1 cellular context compared by ENCODE assay signal in the genomic region with DNA sequence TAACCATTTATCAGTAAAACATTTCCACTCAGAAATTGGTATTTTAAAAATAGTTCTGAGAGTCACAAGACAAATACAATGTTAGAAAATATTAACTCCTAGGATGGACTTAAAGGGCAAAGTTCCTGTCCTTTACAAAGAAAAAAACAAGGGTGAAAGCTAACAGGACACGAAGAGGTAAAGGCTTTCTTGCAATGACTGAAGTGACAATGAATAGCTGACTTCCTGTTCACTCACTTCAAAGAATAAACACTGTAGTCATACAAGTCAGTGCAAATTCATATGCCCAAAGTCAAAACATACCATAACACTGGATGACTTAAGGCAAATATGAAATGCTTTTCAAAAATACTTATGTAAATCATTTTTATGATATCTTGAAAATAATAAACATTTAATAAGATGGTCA.
A peak's percentile ranks its signal among the peaks of the same experiment; 100 is the strongest.
TF ChIP-seq lines count a peak whose summit lies in the region.

No MANE protein-coding gene starts in this region.

TF ChIP-seq in HepG2, 621 proteins besides CTCF, POLR2A, EP300 and RAD21 (continued from another document and continues in another):
- TF ChIP-seq, protein P1, sequence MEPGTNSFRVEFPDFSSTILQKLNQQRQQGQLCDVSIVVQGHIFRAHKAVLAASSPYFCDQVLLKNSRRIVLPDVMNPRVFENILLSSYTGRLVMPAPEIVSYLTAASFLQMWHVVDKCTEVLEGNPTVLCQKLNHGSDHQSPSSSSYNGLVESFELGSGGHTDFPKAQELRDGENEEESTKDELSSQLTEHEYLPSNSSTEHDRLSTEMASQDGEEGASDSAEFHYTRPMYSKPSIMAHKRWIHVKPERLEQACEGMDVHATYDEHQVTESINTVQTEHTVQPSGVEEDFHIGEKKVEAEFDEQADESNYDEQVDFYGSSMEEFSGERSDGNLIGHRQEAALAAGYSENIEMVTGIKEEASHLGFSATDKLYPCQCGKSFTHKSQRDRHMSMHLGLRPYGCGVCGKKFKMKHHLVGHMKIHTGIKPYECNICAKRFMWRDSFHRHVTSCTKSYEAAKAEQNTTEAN (CRISPR knock-in tag; conservative IDR thresholded peaks at IDR 0.05): peak; percentile 65; the same call in 1 of the 2 replicates
- TF ChIP-seq, protein P2, sequence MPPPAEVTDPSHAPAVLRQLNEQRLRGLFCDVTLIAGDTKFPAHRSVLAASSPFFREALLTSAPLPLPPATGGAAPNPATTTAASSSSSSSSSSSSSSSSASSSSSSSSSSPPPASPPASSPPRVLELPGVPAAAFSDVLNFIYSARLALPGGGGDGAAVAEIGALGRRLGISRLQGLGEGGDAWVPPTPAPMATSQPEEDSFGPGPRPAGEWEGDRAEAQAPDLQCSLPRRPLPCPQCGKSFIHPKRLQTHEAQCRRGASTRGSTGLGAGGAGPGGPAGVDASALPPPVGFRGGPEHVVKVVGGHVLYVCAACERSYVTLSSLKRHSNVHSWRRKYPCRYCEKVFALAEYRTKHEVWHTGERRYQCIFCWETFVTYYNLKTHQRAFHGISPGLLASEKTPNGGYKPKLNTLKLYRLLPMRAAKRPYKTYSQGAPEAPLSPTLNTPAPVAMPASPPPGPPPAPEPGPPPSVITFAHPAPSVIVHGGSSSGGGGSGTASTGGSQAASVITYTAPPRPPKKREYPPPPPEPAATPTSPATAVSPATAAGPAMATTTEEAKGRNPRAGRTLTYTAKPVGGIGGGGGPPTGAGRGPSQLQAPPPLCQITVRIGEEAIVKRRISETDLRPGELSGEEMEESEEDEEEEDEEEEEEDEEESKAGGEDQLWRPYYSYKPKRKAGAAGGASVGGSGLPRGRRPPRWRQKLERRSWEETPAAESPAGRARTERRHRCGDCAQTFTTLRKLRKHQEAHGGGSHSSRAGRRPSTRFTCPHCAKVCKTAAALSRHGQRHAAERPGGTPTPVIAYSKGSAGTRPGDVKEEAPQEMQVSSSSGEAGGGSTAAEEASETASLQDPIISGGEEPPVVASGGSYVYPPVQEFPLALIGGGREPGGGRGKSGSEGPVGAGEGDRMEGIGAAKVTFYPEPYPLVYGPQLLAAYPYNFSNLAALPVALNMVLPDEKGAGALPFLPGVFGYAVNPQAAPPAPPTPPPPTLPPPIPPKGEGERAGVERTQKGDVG (CRISPR knock-in tag; IDR thresholded peaks at IDR 0.05; ENCODE audit: borderline replicate concordance): no peak
- TF ChIP-seq POLR2G (IDR thresholded peaks at IDR 0.05; ENCODE audit: low read depth, low read length) (no peak), PRMT3 (CRISPR knock-in tag; IDR thresholded peaks at IDR 0.05; ENCODE audit: borderline replicate concordance, low read depth) (no peak), POLR2AphosphoS5 (IDR thresholded peaks at IDR 0.05; ENCODE audit: low read depth, low read length) (no peak), DMAP1 (CRISPR knock-in tag; IDR thresholded peaks at IDR 0.05) (no peak), ZUFSP (CRISPR knock-in tag; IDR thresholded peaks at IDR 0.05; ENCODE audit: borderline replicate concordance) (no peak), NONO (IDR thresholded peaks at IDR 0.05) (no peak), NONO (CRISPR knock-in tag; conservative IDR thresholded peaks at IDR 0.05) (no peak), RCOR2 (CRISPR knock-in tag; IDR thresholded peaks at IDR 0.05) (peak; percentile 58; the same call in 1 of the 2 replicates), ZNF280B (CRISPR knock-in tag; IDR thresholded peaks at IDR 0.05; ENCODE audit: borderline replicate concordance) (no peak), ZNF160 (CRISPR knock-in tag; IDR thresholded peaks at IDR 0.05) (no peak), ZBTB38 (CRISPR knock-in tag; IDR thresholded peaks at IDR 0.05) (no peak), REL (CRISPR knock-in tag; conservative IDR thresholded peaks at IDR 0.05) (no peak), ZNF589 (CRISPR knock-in tag; conservative IDR thresholded peaks at IDR 0.05) (no peak), SMARCE1 (IDR thresholded peaks at IDR 0.05; ENCODE audit: borderline replicate concordance) (no peak), KAT8 (CRISPR knock-in tag; IDR thresholded peaks at IDR 0.05) (peak; percentile 87), KLF11 (CRISPR knock-in tag; IDR thresholded peaks at IDR 0.05) (no peak), CCAR2 (optimal IDR thresholded peaks at IDR 0.05; ENCODE audit: low read depth, low read length) (no peak), PCBP2 (optimal IDR thresholded peaks at IDR 0.05; ENCODE audit: low read depth, low read length, poor library complexity, severe bottlenecking) (no peak), HMG20B (CRISPR knock-in tag; conservative IDR thresholded peaks at IDR 0.05) (no peak), ZNF660 (CRISPR knock-in tag; IDR thresholded peaks at IDR 0.05; ENCODE audit: borderline replicate concordance, low read depth) (no peak), PTBP1 (IDR thresholded peaks at IDR 0.05; ENCODE audit: low read depth, low read length, poor library complexity, severe bottlenecking) (no peak), ZNF737 (CRISPR knock-in tag; IDR thresholded peaks at IDR 0.05; ENCODE audit: borderline replicate concordance) (no peak), ZNF776 (CRISPR knock-in tag; IDR thresholded peaks at IDR 0.05) (no peak), SYNCRIP (IDR thresholded peaks at IDR 0.05; ENCODE audit: insufficient read depth, low read depth, low read length) (no peak), MBD4 (IDR thresholded peaks at IDR 0.05; ENCODE audit: borderline replicate concordance, low read length) (no peak; the same call in 1 of the 2 replicates)
- TF ChIP-seq, protein P3, sequence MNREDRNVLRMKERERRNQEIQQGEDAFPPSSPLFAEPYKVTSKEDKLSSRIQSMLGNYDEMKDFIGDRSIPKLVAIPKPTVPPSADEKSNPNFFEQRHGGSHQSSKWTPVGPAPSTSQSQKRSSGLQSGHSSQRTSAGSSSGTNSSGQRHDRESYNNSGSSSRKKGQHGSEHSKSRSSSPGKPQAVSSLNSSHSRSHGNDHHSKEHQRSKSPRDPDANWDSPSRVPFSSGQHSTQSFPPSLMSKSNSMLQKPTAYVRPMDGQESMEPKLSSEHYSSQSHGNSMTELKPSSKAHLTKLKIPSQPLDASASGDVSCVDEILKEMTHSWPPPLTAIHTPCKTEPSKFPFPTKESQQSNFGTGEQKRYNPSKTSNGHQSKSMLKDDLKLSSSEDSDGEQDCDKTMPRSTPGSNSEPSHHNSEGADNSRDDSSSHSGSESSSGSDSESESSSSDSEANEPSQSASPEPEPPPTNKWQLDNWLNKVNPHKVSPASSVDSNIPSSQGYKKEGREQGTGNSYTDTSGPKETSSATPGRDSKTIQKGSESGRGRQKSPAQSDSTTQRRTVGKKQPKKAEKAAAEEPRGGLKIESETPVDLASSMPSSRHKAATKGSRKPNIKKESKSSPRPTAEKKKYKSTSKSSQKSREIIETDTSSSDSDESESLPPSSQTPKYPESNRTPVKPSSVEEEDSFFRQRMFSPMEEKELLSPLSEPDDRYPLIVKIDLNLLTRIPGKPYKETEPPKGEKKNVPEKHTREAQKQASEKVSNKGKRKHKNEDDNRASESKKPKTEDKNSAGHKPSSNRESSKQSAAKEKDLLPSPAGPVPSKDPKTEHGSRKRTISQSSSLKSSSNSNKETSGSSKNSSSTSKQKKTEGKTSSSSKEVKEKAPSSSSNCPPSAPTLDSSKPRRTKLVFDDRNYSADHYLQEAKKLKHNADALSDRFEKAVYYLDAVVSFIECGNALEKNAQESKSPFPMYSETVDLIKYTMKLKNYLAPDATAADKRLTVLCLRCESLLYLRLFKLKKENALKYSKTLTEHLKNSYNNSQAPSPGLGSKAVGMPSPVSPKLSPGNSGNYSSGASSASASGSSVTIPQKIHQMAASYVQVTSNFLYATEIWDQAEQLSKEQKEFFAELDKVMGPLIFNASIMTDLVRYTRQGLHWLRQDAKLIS (CRISPR knock-in tag; IDR thresholded peaks at IDR 0.05): no peak
- TF ChIP-seq, protein P4, sequence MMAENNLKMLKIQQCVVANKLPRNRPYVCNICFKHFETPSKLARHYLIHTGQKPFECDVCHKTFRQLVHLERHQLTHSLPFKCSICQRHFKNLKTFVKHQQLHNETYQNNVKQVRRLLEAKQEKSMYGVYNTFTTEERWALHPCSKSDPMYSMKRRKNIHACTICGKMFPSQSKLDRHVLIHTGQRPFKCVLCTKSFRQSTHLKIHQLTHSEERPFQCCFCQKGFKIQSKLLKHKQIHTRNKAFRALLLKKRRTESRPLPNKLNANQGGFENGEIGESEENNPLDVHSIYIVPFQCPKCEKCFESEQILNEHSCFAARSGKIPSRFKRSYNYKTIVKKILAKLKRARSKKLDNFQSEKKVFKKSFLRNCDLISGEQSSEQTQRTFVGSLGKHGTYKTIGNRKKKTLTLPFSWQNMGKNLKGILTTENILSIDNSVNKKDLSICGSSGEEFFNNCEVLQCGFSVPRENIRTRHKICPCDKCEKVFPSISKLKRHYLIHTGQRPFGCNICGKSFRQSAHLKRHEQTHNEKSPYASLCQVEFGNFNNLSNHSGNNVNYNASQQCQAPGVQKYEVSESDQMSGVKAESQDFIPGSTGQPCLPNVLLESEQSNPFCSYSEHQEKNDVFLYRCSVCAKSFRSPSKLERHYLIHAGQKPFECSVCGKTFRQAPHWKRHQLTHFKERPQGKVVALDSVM (CRISPR knock-in tag; IDR thresholded peaks at IDR 0.05): no peak
- TF ChIP-seq, protein P5, sequence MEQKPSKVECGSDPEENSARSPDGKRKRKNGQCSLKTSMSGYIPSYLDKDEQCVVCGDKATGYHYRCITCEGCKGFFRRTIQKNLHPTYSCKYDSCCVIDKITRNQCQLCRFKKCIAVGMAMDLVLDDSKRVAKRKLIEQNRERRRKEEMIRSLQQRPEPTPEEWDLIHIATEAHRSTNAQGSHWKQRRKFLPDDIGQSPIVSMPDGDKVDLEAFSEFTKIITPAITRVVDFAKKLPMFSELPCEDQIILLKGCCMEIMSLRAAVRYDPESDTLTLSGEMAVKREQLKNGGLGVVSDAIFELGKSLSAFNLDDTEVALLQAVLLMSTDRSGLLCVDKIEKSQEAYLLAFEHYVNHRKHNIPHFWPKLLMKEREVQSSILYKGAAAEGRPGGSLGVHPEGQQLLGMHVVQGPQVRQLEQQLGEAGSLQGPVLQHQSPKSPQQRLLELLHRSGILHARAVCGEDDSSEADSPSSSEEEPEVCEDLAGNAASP (CRISPR knock-in tag; IDR thresholded peaks at IDR 0.05; ENCODE audit: borderline replicate concordance): peak; percentile 61; the same call in 1 of the 2 replicates
- TF ChIP-seq, protein P6, sequence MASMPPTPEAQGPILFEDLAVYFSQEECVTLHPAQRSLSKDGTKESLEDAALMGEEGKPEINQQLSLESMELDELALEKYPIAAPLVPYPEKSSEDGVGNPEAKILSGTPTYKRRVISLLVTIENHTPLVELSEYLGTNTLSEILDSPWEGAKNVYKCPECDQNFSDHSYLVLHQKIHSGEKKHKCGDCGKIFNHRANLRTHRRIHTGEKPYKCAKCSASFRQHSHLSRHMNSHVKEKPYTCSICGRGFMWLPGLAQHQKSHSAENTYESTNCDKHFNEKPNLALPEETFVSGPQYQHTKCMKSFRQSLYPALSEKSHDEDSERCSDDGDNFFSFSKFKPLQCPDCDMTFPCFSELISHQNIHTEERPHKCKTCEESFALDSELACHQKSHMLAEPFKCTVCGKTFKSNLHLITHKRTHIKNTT (CRISPR knock-in tag; IDR thresholded peaks at IDR 0.05): no peak
- TF ChIP-seq, protein P7, sequence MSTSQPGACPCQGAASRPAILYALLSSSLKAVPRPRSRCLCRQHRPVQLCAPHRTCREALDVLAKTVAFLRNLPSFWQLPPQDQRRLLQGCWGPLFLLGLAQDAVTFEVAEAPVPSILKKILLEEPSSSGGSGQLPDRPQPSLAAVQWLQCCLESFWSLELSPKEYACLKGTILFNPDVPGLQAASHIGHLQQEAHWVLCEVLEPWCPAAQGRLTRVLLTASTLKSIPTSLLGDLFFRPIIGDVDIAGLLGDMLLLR (CRISPR knock-in tag; IDR thresholded peaks at IDR 0.05): no peak
- TF ChIP-seq, protein P8, sequence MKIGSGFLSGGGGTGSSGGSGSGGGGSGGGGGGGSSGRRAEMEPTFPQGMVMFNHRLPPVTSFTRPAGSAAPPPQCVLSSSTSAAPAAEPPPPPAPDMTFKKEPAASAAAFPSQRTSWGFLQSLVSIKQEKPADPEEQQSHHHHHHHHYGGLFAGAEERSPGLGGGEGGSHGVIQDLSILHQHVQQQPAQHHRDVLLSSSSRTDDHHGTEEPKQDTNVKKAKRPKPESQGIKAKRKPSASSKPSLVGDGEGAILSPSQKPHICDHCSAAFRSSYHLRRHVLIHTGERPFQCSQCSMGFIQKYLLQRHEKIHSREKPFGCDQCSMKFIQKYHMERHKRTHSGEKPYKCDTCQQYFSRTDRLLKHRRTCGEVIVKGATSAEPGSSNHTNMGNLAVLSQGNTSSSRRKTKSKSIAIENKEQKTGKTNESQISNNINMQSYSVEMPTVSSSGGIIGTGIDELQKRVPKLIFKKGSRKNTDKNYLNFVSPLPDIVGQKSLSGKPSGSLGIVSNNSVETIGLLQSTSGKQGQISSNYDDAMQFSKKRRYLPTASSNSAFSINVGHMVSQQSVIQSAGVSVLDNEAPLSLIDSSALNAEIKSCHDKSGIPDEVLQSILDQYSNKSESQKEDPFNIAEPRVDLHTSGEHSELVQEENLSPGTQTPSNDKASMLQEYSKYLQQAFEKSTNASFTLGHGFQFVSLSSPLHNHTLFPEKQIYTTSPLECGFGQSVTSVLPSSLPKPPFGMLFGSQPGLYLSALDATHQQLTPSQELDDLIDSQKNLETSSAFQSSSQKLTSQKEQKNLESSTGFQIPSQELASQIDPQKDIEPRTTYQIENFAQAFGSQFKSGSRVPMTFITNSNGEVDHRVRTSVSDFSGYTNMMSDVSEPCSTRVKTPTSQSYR (CRISPR knock-in tag; IDR thresholded peaks at IDR 0.05; ENCODE audit: borderline replicate concordance): peak; percentile 29; the same call in 1 of the 2 replicates
- TF ChIP-seq, protein P9, sequence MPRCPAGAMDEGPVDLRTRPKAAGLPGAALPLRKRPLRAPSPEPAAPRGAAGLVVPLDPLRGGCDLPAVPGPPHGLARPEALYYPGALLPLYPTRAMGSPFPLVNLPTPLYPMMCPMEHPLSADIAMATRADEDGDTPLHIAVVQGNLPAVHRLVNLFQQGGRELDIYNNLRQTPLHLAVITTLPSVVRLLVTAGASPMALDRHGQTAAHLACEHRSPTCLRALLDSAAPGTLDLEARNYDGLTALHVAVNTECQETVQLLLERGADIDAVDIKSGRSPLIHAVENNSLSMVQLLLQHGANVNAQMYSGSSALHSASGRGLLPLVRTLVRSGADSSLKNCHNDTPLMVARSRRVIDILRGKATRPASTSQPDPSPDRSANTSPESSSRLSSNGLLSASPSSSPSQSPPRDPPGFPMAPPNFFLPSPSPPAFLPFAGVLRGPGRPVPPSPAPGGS (CRISPR knock-in tag; IDR thresholded peaks at IDR 0.05): no peak
